ENCODE assay signal across 10 cellular contexts in genomic region chr12:89451876-89452275, GRCh38.
DNase-seq lines count a peak whose midpoint lies in the region; ATAC-seq and TF ChIP-seq lines count a peak whose summit lies in the region.
"Had no signal": no experiment of that assay in that cellular context is flagged by ENCODE, and none has a peak within 500 bp of the region (broad histone marks: within the 10 kb centered on the region; RNA-seq: fewer than 3 reads in every experiment).

No MANE protein-coding gene starts in this region.

- peak; percentile 81 for DNase-seq in dermis blood vessel endothelial cell
- peak in 1 of 3 donors; percentile 28 for DNase-seq in right lobe of liver
- peak; percentile 41 to 71 for DNase-seq in tibial artery
- no peak for DNase-seq in pons (ENCODE audit: low spot score)
- DNase-seq in NCI-H2081 treated with DMSO at 0.1 percent for 48 hours (lab: John Stamatoyannopoulos, UW) = no peak
- DNase-seq in T1000 (lab: John Stamatoyannopoulos, UW) = no peak
- DNase-seq: activated CD8-positive, alpha-beta memory T cell treated with anti-CD3 and anti-CD28 coated beads for 24 hours; NCI-H1048 had no signal

- H3K4me3 ChIP-seq in HUES64 (ENCODE audit: low read length) = peak overlapping the region; percentile 12; the same call in 1 of the 2 replicates
- no peak overlapping the region for H3K4me3 ChIP-seq in right lobe of liver
- peak overlapping the region in 1 of 2 donors; percentile 19 for H3K4me3 ChIP-seq in tibial artery

- H3K9me3 ChIP-seq in HUES64 (ENCODE audit: insufficient read depth, low read depth, low read length) = no peaks in the 10 kb centered on the region
- no peaks in the 10 kb centered on the region for H3K9me3 ChIP-seq in right lobe of liver
- no peaks in the 10 kb centered on the region for H3K9me3 ChIP-seq in tibial artery

- H3K36me3 ChIP-seq in HUES64 (ENCODE audit: insufficient read depth, low read length) = no peaks in the 10 kb centered on the region
- H3K36me3 ChIP-seq in right lobe of liver = no peaks in the 10 kb centered on the region
- no peaks in the 10 kb centered on the region for H3K36me3 ChIP-seq in tibial artery

- H3K27me3 ChIP-seq in HUES64 (ENCODE audit: insufficient read depth, low read length) = no peaks in the 10 kb centered on the region
- no peaks in the 10 kb centered on the region for H3K27me3 ChIP-seq in right lobe of liver
- no peaks in the 10 kb centered on the region for H3K27me3 ChIP-seq in tibial artery

- no peak for TF ChIP-seq POLR2A in right lobe of liver (IDR thresholded peaks at IDR 0.05)

- TF ChIP-seq CTCF in right lobe of liver (IDR thresholded peaks at IDR 0.05) (no peak), tibial artery (IDR thresholded peaks at IDR 0.05) (no peak)

- intact Hi-C loops in right lobe of liver (cut with DNase I) = no loop called here
- intact Hi-C loops in tibial artery (cut with DNase I; ENCODE audit: low total_unique reads) = loop anchor here (5.0 kb wide), 1 partner anchor 100 kb away; the partner anchor contains the start of gene DUSP6

- 17% methylated on average over 9 of the region's 9 CpGs for WGBS in HUES64
- 22% methylated on average over 7 of the region's 9 CpGs for WGBS in right lobe of liver (ENCODE audit: insufficient coverage, low coverage, low lambda C conversion rate, missing lambda C conversion rate)

- H3K27ac ChIP-seq in HUES64 (ENCODE audit: low read depth, low read length) = peak overlapping the region; percentile 82
- peak overlapping the region; percentile 21 to 46 (median 22) for H3K27ac ChIP-seq in right lobe of liver
- peak overlapping the region; percentile 77 to 78 for H3K27ac ChIP-seq in tibial artery

- peaks cover 43% of the 10 kb centered on the region for H3K4me1 ChIP-seq in HUES64 (ENCODE audit: insufficient read depth, low read length)
- peaks cover 0 to 16% (median 3%) of the 10 kb centered on the region in 4 donors for H3K4me1 ChIP-seq in right lobe of liver
- H3K4me1 ChIP-seq in tibial artery = peaks cover 4 to 45% (median 20%) of the 10 kb centered on the region in 4 donors

- peak overlapping the region; percentile 60; the same call in 1 of the 2 replicates for H3K9ac ChIP-seq in HUES64 (ENCODE audit: low read depth, low read length)

- ATAC-seq in right lobe of liver (peak; percentile 54 to 76 (median 71)), GM18511 (IDR thresholded peaks at IDR 0.05; ENCODE audit: unreplicated experiment) (no peak)

Comparison
In these comparisons a context has a peak if more than half of its experiments do, and no peak if none do; other contexts are left out.
1. H3K27ac ChIP-seq: peak in every context shown above with its lines; median percentile 82 in HUES64; 78 in tibial artery; 22 in right lobe of liver.
2. DNase-seq: peak in dermis blood vessel endothelial cell (single experiment) and tibial artery (2 of 2); none in pons (single experiment), NCI-H2081 treated with DMSO at 0.1 percent for 48 hours (single experiment) and T1000 (single experiment).